ENCODE assay signal across 18 cellular contexts in the genomic region with DNA sequence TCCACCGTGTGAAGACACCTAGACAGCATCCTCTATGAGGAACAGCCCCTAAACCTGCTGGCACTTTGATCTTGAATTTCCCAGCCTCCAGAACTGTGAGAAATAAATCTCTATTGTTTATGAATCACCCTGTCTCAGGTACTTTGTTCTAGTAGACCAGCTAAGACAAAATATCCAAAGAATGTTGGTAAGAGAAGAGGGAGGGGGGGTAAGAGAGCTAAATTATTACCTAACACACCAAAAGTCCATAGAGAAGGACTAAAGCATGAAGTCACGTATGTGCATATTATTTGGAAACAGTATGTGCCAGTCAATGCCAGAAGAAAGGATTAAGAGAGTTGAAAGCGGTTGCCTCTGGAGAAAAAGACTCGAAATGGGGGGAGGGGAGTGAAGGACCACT.
DNase-seq lines count a peak whose midpoint lies in the region; ATAC-seq, FAIRE-seq and TF ChIP-seq lines count a peak whose summit lies in the region.
"Had no signal": no experiment of that assay in that cellular context is flagged by ENCODE, and none has a peak within 500 bp of the region (broad histone marks: within the 10 kb centered on the region; RNA-seq: fewer than 3 reads in every experiment).

No MANE protein-coding gene starts in this region.

- H3K4me3 ChIP-seq in H1 (ENCODE audit: extremely low read depth in 1 of 4, insufficient read depth in 2 of 4, low read depth in 3 of 4, low read length in 4 of 4) (no peak overlapping the region), left lung (no peak overlapping the region), neuronal stem cell (ENCODE audit: low read length in 2 of 2) (no peak overlapping the region)
- H3K4me3 ChIP-seq: BLaER1 treated with 17β-estradiol and CSF1 and Interleukin-3, amounts not matched to agents 10 nM and 100 nM; GM23338 had no signal

- POLR2A ChIA-PET in H1 (lab: Charles Lee; ENCODE audit: partially characterized antibody): interaction anchor here (0.6 kb wide), 1 partner anchor 374 kb away, joined by 3 read pairs; no protein-coding TSS in a partner anchor

- no peak overlapping the region for H3K27ac ChIP-seq in H1 (ENCODE audit: low read depth, low read length)
- H3K27ac ChIP-seq in left lung: no peak overlapping the region
- no peak overlapping the region for H3K27ac ChIP-seq in neuronal stem cell (replicated peaks; ENCODE audit: low read length)
- H3K27ac ChIP-seq: BLaER1 treated with 17β-estradiol and CSF1 and Interleukin-3, amounts not matched to agents 10 nM and 100 nM had no signal

- H2AFZ ChIP-seq in H1 (ENCODE audit: low read length): peak overlapping the region; percentile 6; the same call in 1 of the 2 replicates
- peak overlapping the region; percentile 21 for H2AFZ ChIP-seq in neuronal stem cell (ENCODE audit: low read length)
- H2AFZ ChIP-seq: GM23338 had no signal

- H3K9ac ChIP-seq in H1 (replicated peaks in 1 of 4; ENCODE audit: extremely low read depth in 1 of 4, low read depth in 3 of 4, low read length in 3 of 4) (no peak overlapping the region), neuronal stem cell (ENCODE audit: low read depth, low read length, poor library complexity) (no peak overlapping the region)
- H3K9ac ChIP-seq: BLaER1 treated with 17β-estradiol and CSF1 and Interleukin-3, amounts not matched to agents 10 nM and 100 nM had no signal

- H3K56ac ChIP-seq in H1 (replicated peaks; ENCODE audit: insufficient read length, low read depth, low read length): no peak overlapping the region

- FAIRE-seq in H1 (lab: Jason Lieb, UNC): no peak
- FAIRE-seq in urothelium cell line (lab: Jason Lieb, UNC): no peak
- FAIRE-seq: GM12892, GM18507, HepG2 had no signal

- H2BK15ac ChIP-seq in H1 (ENCODE audit: low read length): no peak overlapping the region
- no peak overlapping the region for H2BK15ac ChIP-seq in neuronal stem cell (ENCODE audit: low read length)

- H3K23ac ChIP-seq in H1 (ENCODE audit: insufficient read length) (no peak overlapping the region), neuronal stem cell (ENCODE audit: low read depth, low read length, poor library complexity) (no peak overlapping the region)

- peak; percentile 9 for ATAC-seq in left lung
- no peak for ATAC-seq in HG03520 (IDR thresholded peaks at IDR 0.05; ENCODE audit: unreplicated experiment)
- ATAC-seq: CD8-positive, alpha-beta T cell; GM23338; HCT116; HepG2 had no signal

- H3K36me3 ChIP-seq in H1 (ENCODE audit: control insufficient read depth in 2 of 4, insufficient read depth in 4 of 4, low read length in 3 of 4) (no peaks in the 10 kb centered on the region), left lung (no peaks in the 10 kb centered on the region), neuronal stem cell (replicated peaks in 1 of 2; ENCODE audit: control insufficient read depth in 2 of 2, insufficient read depth in 2 of 2, low read length in 2 of 2) (no peaks in the 10 kb centered on the region)
- H3K36me3 ChIP-seq: BLaER1 treated with 17β-estradiol and CSF1 and Interleukin-3, amounts not matched to agents 10 nM and 100 nM had no signal

- TF ChIP-seq EP300 in H1 (IDR thresholded peaks at IDR 0.05; ENCODE audit: borderline replicate concordance in 1 of 2, low read depth in 2 of 2, low read length in 2 of 2): no peak

- H3K79me2 ChIP-seq in H1 (ENCODE audit: control insufficient read depth in 1 of 2, insufficient read depth in 2 of 2, low read length in 2 of 2): no peaks in the 10 kb centered on the region

- CTCF ChIA-PET in H1 (lab: Charles Lee; ENCODE audit: partially characterized antibody): interaction anchor here (0.6 to 1.1 kb wide), 3 partner anchors 8 to 293 kb away, joined by 3 read pairs; no protein-coding TSS in a partner anchor

- H4K91ac ChIP-seq in H1 (replicated peaks; ENCODE audit: insufficient read length, low read length): no peak overlapping the region
- H4K91ac ChIP-seq in neuronal stem cell (ENCODE audit: low read depth, low read length, poor library complexity): no peak overlapping the region

- H2BK120ac ChIP-seq in H1 (replicated peaks; ENCODE audit: low read depth, low read length) (no peak overlapping the region), neuronal stem cell (ENCODE audit: low read depth, low read length) (no peak overlapping the region)

- intact Hi-C loops in left lung (cut with DNase I): no loop called here

- TF ChIP-seq RAD21 in H1 (IDR thresholded peaks at IDR 0.05 in 1 of 2, conservative IDR thresholded peaks at IDR 0.05 in 1 of 2; ENCODE audit: low read depth in 2 of 2, low read length in 2 of 2): no peak

- no peak overlapping the region for H4K8ac ChIP-seq in H1 (ENCODE audit: extremely low read depth, insufficient read depth, low read length)
- no peak overlapping the region for H4K8ac ChIP-seq in neuronal stem cell (ENCODE audit: low read depth, low read length)

- H3K4me2 ChIP-seq in H1 (ENCODE audit: insufficient read depth in 1 of 2, low read depth in 2 of 2, low read length in 2 of 2): no peak overlapping the region
- no peak overlapping the region for H3K4me2 ChIP-seq in neuronal stem cell (ENCODE audit: insufficient read depth, low read length, poor library complexity, severe bottlenecking)
- H3K4me2 ChIP-seq: BLaER1 treated with 17β-estradiol and CSF1 and Interleukin-3, amounts not matched to agents 10 nM and 100 nM; GM23338 had no signal

- TF ChIP-seq POLR2A in H1 (IDR thresholded peaks at IDR 0.05; ENCODE audit: control extremely low read depth in 1 of 2, low read depth in 2 of 2, low read length in 2 of 2): no peak

- H2AK5ac ChIP-seq in H1 (ENCODE audit: low read depth, low read length): no peak overlapping the region
- H2AK5ac ChIP-seq in neuronal stem cell (ENCODE audit: low read depth, low read length): no peak overlapping the region

- H2BK12ac ChIP-seq in H1 (ENCODE audit: low read depth, low read length) (0 out of 2 replicates have a peak overlapping the region, but pooled peaks have one; percentile 72), neuronal stem cell (ENCODE audit: low read length) (no peak overlapping the region)

- H3K18ac ChIP-seq in H1 (ENCODE audit: extremely low read depth, low read length) (no peak overlapping the region), neuronal stem cell (ENCODE audit: low read length) (no peak overlapping the region)

- no peak overlapping the region for H4K5ac ChIP-seq in H1 (ENCODE audit: insufficient read length, low read depth, low read length)

- TF ChIP-seq CTCF in H1 (IDR thresholded peaks at IDR 0.05; ENCODE audit: control extremely low read depth in 1 of 3, insufficient read depth in 1 of 3, low read depth in 1 of 3, low read length in 3 of 3): no peak
- no peak for TF ChIP-seq CTCF in left lung (IDR thresholded peaks at IDR 0.05)

- no peak overlapping the region for H3K4ac ChIP-seq in H1 (replicated peaks; ENCODE audit: insufficient read length, low read depth, low read length)
- no peak overlapping the region for H3K4ac ChIP-seq in neuronal stem cell (ENCODE audit: low read length)

- H3K14ac ChIP-seq in H1 (ENCODE audit: insufficient read length): no peak overlapping the region
- no peak overlapping the region for H3K14ac ChIP-seq in neuronal stem cell (ENCODE audit: low read length)

- no peaks in the 10 kb centered on the region for H3K23me2 ChIP-seq in H1 (ENCODE audit: low read depth, low read length)

- H3K27me3 ChIP-seq in H1 (replicated peaks in 1 of 4; ENCODE audit: control insufficient read depth in 3 of 4, extremely low read depth in 1 of 4, insufficient read depth in 3 of 4, low read length in 3 of 4) (no peaks in the 10 kb centered on the region), left lung (peaks cover 0 to 5% of the 10 kb centered on the region in 2 donors), neuronal stem cell (ENCODE audit: control insufficient read depth in 3 of 3, insufficient read depth in 3 of 3, low read depth in 1 of 3, low read length in 3 of 3) (no peaks in the 10 kb centered on the region)
- H3K27me3 ChIP-seq: BLaER1 treated with 17β-estradiol and CSF1 and Interleukin-3, amounts not matched to agents 10 nM and 100 nM had no signal

- H3K4me1 ChIP-seq in H1 (replicated peaks in 1 of 4; ENCODE audit: control insufficient read depth in 3 of 4, insufficient read depth in 4 of 4, low read length in 3 of 4) (peaks cover 7 to 24% (median 10%) of the 10 kb centered on the region in 4 experiments), left lung (no peaks in the 10 kb centered on the region), neuronal stem cell (ENCODE audit: control insufficient read depth in 2 of 2, insufficient read depth in 1 of 2, low read depth in 1 of 2, low read length in 2 of 2) (peaks cover 17 to 27% of the 10 kb centered on the region in 2 donors)

- H3K79me1 ChIP-seq in H1 (ENCODE audit: low read depth, low read length) (no peaks in the 10 kb centered on the region), neuronal stem cell (ENCODE audit: low read depth, low read length) (no peaks in the 10 kb centered on the region)

- 85% methylated on average over 4 of the region's 4 CpGs; no CpG with 5 or more reads in 1 of the 2 experiments for WGBS in H1 (ENCODE audit: extremely low coverage in 1 of 2, insufficient coverage in 1 of 2, insufficient read length in 1 of 2, insufficient replicate concordance in 2 of 2, low coverage in 1 of 2, low lambda C conversion rate in 2 of 2, missing lambda C conversion rate in 1 of 2), 2 experiments
- no CpG with 5 or more reads among the region's 4 CpGs for WGBS in neuronal stem cell (ENCODE audit: extremely low coverage in 2 of 2, insufficient read length in 2 of 2, insufficient replicate concordance in 1 of 2), 2 donors

- H2BK5ac ChIP-seq in H1 (ENCODE audit: low read depth, low read length) (no peak overlapping the region), neuronal stem cell (ENCODE audit: low read length) (no peak overlapping the region)

- DNase-seq in H1 (ENCODE audit: low read depth in 1 of 2, low spot score in 2 of 2) (no peak), left lung (no peak), neuronal stem cell (ENCODE audit: low spot score) (no peak), urothelium cell line (ENCODE audit: low spot score) (peak; percentile 15), DMS53 treated with DMSO at 0.1 percent for 48 hours (lab: John Stamatoyannopoulos, UW; ENCODE audit: unreplicated experiment) (no peak)
- DNase-seq: CD8-positive, alpha-beta T cell; COR-L47; DMS 273 treated with DMSO at 0.1 percent for 48 hours; GDM1; H7; HFFc6 had no signal

- no peaks in the 10 kb centered on the region for H4K20me1 ChIP-seq in H1 (replicated peaks in 1 of 2; ENCODE audit: control insufficient read depth in 1 of 2, insufficient read depth in 2 of 2, low read length in 2 of 2)
- H4K20me1 ChIP-seq: BLaER1 treated with 17β-estradiol and CSF1 and Interleukin-3, amounts not matched to agents 10 nM and 100 nM had no signal

- no peaks in the 10 kb centered on the region for H3K9me3 ChIP-seq in H1 (ENCODE audit: insufficient read depth in 2 of 2, low read depth in 1 of 2, low read length in 1 of 2)
- H3K9me3 ChIP-seq in left lung: no peaks in the 10 kb centered on the region
- H3K9me3 ChIP-seq in neuronal stem cell (replicated peaks in 1 of 2; ENCODE audit: control insufficient read depth in 2 of 2, insufficient read depth in 1 of 2, low read depth in 1 of 2, low read length in 2 of 2): no peaks in the 10 kb centered on the region
- H3K9me3 ChIP-seq: BLaER1 treated with 17β-estradiol and CSF1 and Interleukin-3, amounts not matched to agents 10 nM and 100 nM had no signal

- no peak overlapping the region for H2BK20ac ChIP-seq in H1 (ENCODE audit: low read length)

TF ChIP-seq in H1, 55 proteins besides CTCF, POLR2A, EP300 and RAD21 (continues in another document):
- TF ChIP-seq RBBP5 (IDR thresholded peaks at IDR 0.05; ENCODE audit: borderline replicate concordance, low read depth, low read length): no peak
